12 cellular contexts compared by ENCODE assay signal in genomic region chr3:125140011-125140813, GRCh38.
DNase-seq lines count a peak whose midpoint lies in the region; ATAC-seq and TF ChIP-seq lines count a peak whose summit lies in the region.
"Had no signal": no experiment of that assay in that cellular context is flagged by ENCODE, and none has a peak within 500 bp of the region (broad histone marks: within the 10 kb centered on the region; RNA-seq: fewer than 3 reads in every experiment).

No MANE protein-coding gene starts in this region.

- H3K9me3 ChIP-seq in CD8-positive, alpha-beta memory T cell (ENCODE audit: low read length), result no peaks in the 10 kb centered on the region
- H3K9me3 ChIP-seq in parathyroid adenoma (ENCODE audit: control insufficient read depth, low read length), result no peaks in the 10 kb centered on the region

- H3K36me3 ChIP-seq in CD8-positive, alpha-beta memory T cell (ENCODE audit: insufficient read depth, low read length), result no peaks in the 10 kb centered on the region
- H3K36me3 ChIP-seq in parathyroid adenoma (ENCODE audit: control insufficient read depth, insufficient read depth, low read length), result no peaks in the 10 kb centered on the region

- H3K27me3 Mint-ChIP-seq in CD8-positive, alpha-beta memory T cell, result no peaks in the 10 kb centered on the region

- no peaks in the 10 kb centered on the region for H3K27me3 ChIP-seq in CD8-positive, alpha-beta memory T cell (ENCODE audit: insufficient read depth, low read length, poor library complexity, severe bottlenecking)
- H3K27me3 ChIP-seq in parathyroid adenoma (ENCODE audit: control insufficient read depth, insufficient read depth, low read length), result no peaks in the 10 kb centered on the region

- H3K79me2 ChIP-seq in parathyroid adenoma, result no peaks in the 10 kb centered on the region

- H3K27ac Mint-ChIP-seq in CD8-positive, alpha-beta memory T cell, result peak overlapping the region; percentile 4 to 92 (median 47)

- CTCF ChIA-PET in CD8-positive, alpha-beta memory T cell (lab: Charles Lee), result interaction anchor here (1.4 to 1.5 kb wide), 2 partner anchors 11 to 88 kb away, joined by 4 to 6 read pairs; no protein-coding TSS in a partner anchor
- CTCF ChIA-PET in RWPE1 (lab: Yijun Ruan, JAX), result no interaction called here
- CTCF ChIA-PET in GM10248 (lab: Yijun Ruan, JAX), result interaction anchor here (1.2 to 2.1 kb wide), 6 partner anchors 10 to 120 kb away, joined by 3 to 10 read pairs (median 4); no protein-coding TSS in a partner anchor

- peaks cover 25% of the 10 kb centered on the region for H3K4me1 ChIP-seq in CD8-positive, alpha-beta memory T cell (ENCODE audit: insufficient read depth, low read length)
- H3K4me1 ChIP-seq in parathyroid adenoma, result peaks cover 40% of the 10 kb centered on the region

- DNase-seq in CD8-positive, alpha-beta memory T cell, result no peak
- DNase-seq in RWPE1 (ENCODE audit: low spot score), result peak; percentile 53
- DNase-seq in GM10248 (ENCODE audit: extremely low spot score), result no peak
- DNase-seq in SHP77 (lab: John Stamatoyannopoulos, UW), result no peak
- DNase-seq: DMS79, head of caudate nucleus, KBM-7, NCI-H526 treated with DMSO at 0.1 percent for 48 hours had no signal

- H3K27ac ChIP-seq in CD8-positive, alpha-beta memory T cell (ENCODE audit: low read depth, low read length), result no peak overlapping the region
- H3K27ac ChIP-seq in RWPE1 (peak overlapping the region; percentile 73), parathyroid adenoma (peak overlapping the region; percentile 72)

- H3K9ac ChIP-seq in parathyroid adenoma, result no peak overlapping the region

- TF ChIP-seq CTCF in RWPE1 (conservative IDR thresholded peaks at IDR 0.05; ENCODE audit: low read depth) (no peak), parathyroid adenoma (IDR thresholded peaks at IDR 0.05) (no peak), GM10248 (IDR thresholded peaks at IDR 0.05; ENCODE audit: control extremely low read depth, extremely low read depth, low read depth, missing control alignments) (no peak)

- ATAC-seq in esophagus mucosa (peak; percentile 82), HG03280 (IDR thresholded peaks at IDR 0.05; ENCODE audit: unreplicated experiment) (no peak), HG02759 (IDR thresholded peaks at IDR 0.05; ENCODE audit: unreplicated experiment) (no peak)

- POLR2A ChIA-PET in CD8-positive, alpha-beta memory T cell (lab: Charles Lee), result interaction anchor here (0.6 kb wide), 2 partner anchors 14 to 84 kb away, joined by 3 read pairs; no protein-coding TSS in a partner anchor
- POLR2A ChIA-PET in RWPE1 (lab: Yijun Ruan, JAX; ENCODE audit: low non-redundant PET), result interaction anchor here (0.5 kb wide), 1 partner anchor 14 kb away, joined by 4 read pairs; no protein-coding TSS in a partner anchor
- POLR2A ChIA-PET in GM10248 (lab: Yijun Ruan, JAX), result interaction anchor here (0.6 kb wide), 1 partner anchor 24 kb away, joined by 6 read pairs; no protein-coding TSS in a partner anchor

- peak overlapping the region; percentile 24 for H2AFZ ChIP-seq in parathyroid adenoma

- H3K4me1 Mint-ChIP-seq in CD8-positive, alpha-beta memory T cell, result peaks cover 37 to 43% (median 38%) of the 10 kb centered on the region in 3 donors

- H3K4me3 ChIP-seq in CD8-positive, alpha-beta memory T cell (ENCODE audit: low read length), result no peak overlapping the region
- no peak overlapping the region for H3K4me3 ChIP-seq in parathyroid adenoma (ENCODE audit: low read depth, low read length)

- peak overlapping the region in 5 of 7 donors; percentile 34 to 66 (median 44) for H3K4me3 Mint-ChIP-seq in CD8-positive, alpha-beta memory T cell

- H3K9me3 Mint-ChIP-seq in CD8-positive, alpha-beta memory T cell, result no peaks in the 10 kb centered on the region

- no peaks in the 10 kb centered on the region for H3K36me3 Mint-ChIP-seq in CD8-positive, alpha-beta memory T cell

- H3K4me2 ChIP-seq in parathyroid adenoma (ENCODE audit: low read length), result no peak overlapping the region
